ENCODE assay signal across 34 cellular contexts in the genomic region with DNA sequence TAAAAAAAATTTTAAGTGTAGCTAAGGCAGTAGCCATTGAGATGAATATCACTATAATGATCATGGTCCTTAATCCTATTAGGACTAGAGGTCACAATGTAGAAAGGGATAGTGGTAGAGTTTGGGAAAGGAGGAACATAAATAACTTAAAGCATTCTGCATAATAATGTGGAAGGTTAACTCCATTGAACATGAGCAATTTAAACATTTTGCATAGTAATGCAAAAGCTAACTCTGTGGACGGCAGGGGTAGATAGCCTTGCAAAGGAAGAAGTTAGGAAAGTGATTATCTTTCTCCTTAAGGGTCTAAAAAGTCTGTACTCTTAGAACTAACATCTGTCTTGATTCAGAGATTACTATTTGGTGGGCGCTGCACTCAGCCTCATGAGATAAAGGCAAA.
"Had no signal": no experiment of that assay in that cellular context is flagged by ENCODE, and none has a peak within 500 bp of the region (broad histone marks: within the 10 kb centered on the region; RNA-seq: fewer than 3 reads in every experiment).

No MANE protein-coding gene starts in this region.

- FAIRE-seq: endometrium, endothelial cell of umbilical vein had no signal

- H3K4me3 Mint-ChIP-seq: activated CD4-positive, alpha-beta memory T cell treated with anti-CD3 and anti-CD28 coated beads for 36 hours; activated CD4-positive, alpha-beta T cell treated with anti-CD3 and anti-CD28 coated beads for 36 hours; activated CD4-positive, alpha-beta T cell treated with anti-CD3 and anti-CD28 coated beads, Interleukin-2, amount 10 ng/mL, durations not matched to agents 24 days and 14 days; activated CD8-positive, alpha-beta T cell treated with anti-CD3 and anti-CD28 coated beads, Interleukin-2, amount 10 ng/mL, durations not matched to agents 7 days and 5 days; activated naive CD4-positive, alpha-beta T cell treated with anti-CD3 and anti-CD28 coated beads, Interleukin-2, amount 10 ng/mL, durations not matched to agents 7 days and 5 days; activated naive CD8-positive, alpha-beta T cell treated with anti-CD3 and anti-CD28 coated beads, Interleukin-2, amount 10 ng/mL, durations not matched to agents 7 days and 5 days; activated T-cell treated with anti-CD3 and anti-CD28 coated beads, Interleukin-2, amount 50 U/mL, for 24 hours; activated T-cell treated with anti-CD3 and anti-CD28 coated beads, Interleukin-2, amount 50 U/mL, for 72 hours; brain; T-helper 2 cell treated with Interferon-gamma antibody and Interleukin-4, amounts not matched to agents 5 μg/mL and 100 μg/mL, for 36 hours had no signal

- H3K4me3 ChIP-seq: ascending aorta, breast epithelium, cardiac muscle cell, colonic mucosa, esophagus squamous epithelium, gastroesophageal sphincter, heart right ventricle, hepatocyte had no signal

- H3K79me2 ChIP-seq: hepatocyte had no signal

- ATAC-seq: activated CD4-positive, alpha-beta T cell treated with anti-CD3 and anti-CD28 coated beads for 36 hours; activated CD8-positive, alpha-beta T cell treated with anti-CD3 and anti-CD28 coated beads, Interleukin-2, amount 10 ng/mL, durations not matched to agents 7 days and 5 days; activated naive CD4-positive, alpha-beta T cell treated with anti-CD3 and anti-CD28 coated beads, Interleukin-2, amount 50 U/mL, for 72 hours; activated T-cell treated with anti-CD3 and anti-CD28 coated beads, Interleukin-2, amount 50 U/mL, for 72 hours; gastroesophageal sphincter; heart right ventricle had no signal

- H3K4me1 Mint-ChIP-seq: activated CD4-positive, alpha-beta T cell treated with anti-CD3 and anti-CD28 coated beads for 36 hours; activated CD4-positive, alpha-beta T cell treated with anti-CD3 and anti-CD28 coated beads, Interleukin-2, amount 10 ng/mL, durations not matched to agents 24 days and 14 days; activated naive CD4-positive, alpha-beta T cell treated with anti-CD3 and anti-CD28 coated beads, Interleukin-2, amount 10 ng/mL, durations not matched to agents 7 days and 5 days; activated naive CD8-positive, alpha-beta T cell treated with anti-CD3 and anti-CD28 coated beads, Interleukin-2, amount 10 ng/mL, durations not matched to agents 7 days and 5 days; brain had no signal

- DNase-seq: activated CD4-positive, alpha-beta memory T cell treated with anti-CD3 and anti-CD28 coated beads for 36 hours; activated CD4-positive, alpha-beta T cell treated with anti-CD3 and anti-CD28 coated beads for 36 hours; activated CD4-positive, alpha-beta T cell treated with anti-CD3 and anti-CD28 coated beads, Interleukin-2, amount 10 ng/mL, durations not matched to agents 24 days and 14 days; activated CD4-positive, CD25-positive, alpha-beta regulatory T cell; activated CD4-positive, CD25-positive, alpha-beta regulatory T cell treated with anti-CD3 and anti-CD28 coated beads, Interleukin-2, amount 50 U/mL, for 72 hours; activated CD8-positive, alpha-beta memory T cell treated with anti-CD3 and anti-CD28 coated beads, Interleukin-2, amount 50 U/mL, for 48 hours; activated CD8-positive, alpha-beta T cell treated with anti-CD3 and anti-CD28 coated beads, Interleukin-2, amount 10 ng/mL, durations not matched to agents 7 days and 5 days; activated gamma-delta T cell; activated naive CD4-positive, alpha-beta T cell; activated naive CD4-positive, alpha-beta T cell treated with anti-CD3 and anti-CD28 coated beads, Interleukin-2, amount 10 ng/mL, durations not matched to agents 7 days and 5 days; activated naive CD8-positive, alpha-beta T cell treated with anti-CD3 and anti-CD28 coated beads, Interleukin-2, amount 10 ng/mL, durations not matched to agents 7 days and 5 days; activated T-cell treated with anti-CD3 and anti-CD28 coated beads for 4 hours; activated T-cell treated with anti-CD3 and anti-CD28 coated beads, Interleukin-2, amount 50 U/mL, for 24 hours; activated T-cell treated with anti-CD3 and anti-CD28 coated beads, Interleukin-2, amount 50 U/mL, for 72 hours; central memory CD4-positive, alpha-beta T cell; cerebellar nuclear complex; colonic mucosa; effector CD8-positive, alpha-beta T cell; esophagus squamous epithelium; foreskin melanocyte; heart right ventricle; T1000; WERI-Rb-1 had no signal

- H3K36me3 Mint-ChIP-seq: activated CD4-positive, alpha-beta memory T cell treated with anti-CD3 and anti-CD28 coated beads for 36 hours; activated naive CD4-positive, alpha-beta T cell treated with anti-CD3 and anti-CD28 coated beads, Interleukin-2, amount 10 ng/mL, durations not matched to agents 7 days and 5 days; activated naive CD4-positive, alpha-beta T cell treated with anti-CD3 and anti-CD28 coated beads, Interleukin-2, amount 50 U/mL, for 72 hours; brain had no signal

- H3K27me3 Mint-ChIP-seq: activated CD4-positive, alpha-beta memory T cell treated with anti-CD3 and anti-CD28 coated beads for 36 hours; activated CD4-positive, alpha-beta T cell treated with anti-CD3 and anti-CD28 coated beads for 36 hours; activated naive CD4-positive, alpha-beta T cell treated with anti-CD3 and anti-CD28 coated beads, Interleukin-2, amount 10 ng/mL, durations not matched to agents 7 days and 5 days; activated naive CD8-positive, alpha-beta T cell treated with anti-CD3 and anti-CD28 coated beads, Interleukin-2, amount 10 ng/mL, durations not matched to agents 7 days and 5 days; activated T-cell treated with anti-CD3 and anti-CD28 coated beads, Interleukin-2, amount 50 U/mL, for 24 hours had no signal

- H3K4me1 ChIP-seq: ascending aorta, breast epithelium, colonic mucosa, esophagus squamous epithelium, gastroesophageal sphincter had no signal

- H3K9me3 ChIP-seq: ascending aorta, breast epithelium, colonic mucosa, esophagus squamous epithelium, heart right ventricle had no signal

- H3K4me2 ChIP-seq: hepatocyte had no signal

- H3K27me3 ChIP-seq: ascending aorta, breast epithelium, cardiac muscle cell, colonic mucosa, esophagus squamous epithelium, gastroesophageal sphincter, heart right ventricle, hepatocyte had no signal

- H3K36me3 ChIP-seq: ascending aorta, breast epithelium, cardiac muscle cell, colonic mucosa, esophagus squamous epithelium, gastroesophageal sphincter, heart right ventricle, WERI-Rb-1 had no signal

- H3K27ac ChIP-seq: ascending aorta, breast epithelium, cardiac muscle cell, colonic mucosa, epithelial cell of prostate, esophagus squamous epithelium, gastroesophageal sphincter, heart right ventricle, hepatocyte, WERI-Rb-1 had no signal

- H3K27ac Mint-ChIP-seq: activated CD4-positive, alpha-beta memory T cell treated with anti-CD3 and anti-CD28 coated beads for 36 hours; activated CD4-positive, alpha-beta T cell treated with anti-CD3 and anti-CD28 coated beads for 36 hours; activated CD4-positive, alpha-beta T cell treated with anti-CD3 and anti-CD28 coated beads, Interleukin-2, amount 10 ng/mL, durations not matched to agents 24 days and 14 days; activated CD8-positive, alpha-beta T cell treated with anti-CD3 and anti-CD28 coated beads, Interleukin-2, amount 10 ng/mL, durations not matched to agents 7 days and 5 days; activated naive CD4-positive, alpha-beta T cell treated with anti-CD3 and anti-CD28 coated beads, Interleukin-2, amount 10 ng/mL, durations not matched to agents 7 days and 5 days; activated naive CD4-positive, alpha-beta T cell treated with anti-CD3 and anti-CD28 coated beads, Interleukin-2, amount 50 U/mL, for 72 hours; activated naive CD8-positive, alpha-beta T cell treated with anti-CD3 and anti-CD28 coated beads, Interleukin-2, amount 10 ng/mL, durations not matched to agents 7 days and 5 days; activated T-cell treated with anti-CD3 and anti-CD28 coated beads, Interleukin-2, amount 50 U/mL, for 24 hours; activated T-cell treated with anti-CD3 and anti-CD28 coated beads, Interleukin-2, amount 50 U/mL, for 72 hours; brain; T-helper 2 cell treated with Interferon-gamma antibody and Interleukin-4, amounts not matched to agents 5 μg/mL and 100 μg/mL, for 36 hours had no signal

- H2AFZ ChIP-seq: hepatocyte had no signal

- H3K9me3 Mint-ChIP-seq: activated naive CD4-positive, alpha-beta T cell treated with anti-CD3 and anti-CD28 coated beads, Interleukin-2, amount 10 ng/mL, durations not matched to agents 7 days and 5 days had no signal
